ENCODE assay signal across 1 cellular context in the genomic region with DNA sequence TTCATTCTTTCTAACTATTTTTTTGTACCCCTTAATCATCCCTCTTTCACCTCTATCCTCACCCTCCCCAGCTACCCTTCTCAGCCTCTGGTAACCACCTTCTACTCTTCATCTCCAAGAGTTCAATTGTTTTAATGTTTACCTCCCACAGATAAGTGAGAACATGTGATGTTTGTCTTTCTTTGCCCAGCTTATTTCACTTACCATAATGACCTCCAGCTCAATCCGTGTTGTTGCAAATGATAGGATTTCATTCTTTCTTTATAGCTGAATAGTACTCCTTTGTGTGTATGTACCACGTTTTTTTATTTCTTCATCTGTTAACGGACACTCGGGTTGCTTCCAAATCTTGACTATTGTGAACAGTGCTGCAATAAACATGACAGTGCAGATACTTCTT.
A peak's percentile ranks its signal among the peaks of the same experiment; 100 is the strongest.
TF ChIP-seq lines count a peak whose summit lies in the region.

No MANE protein-coding gene starts in this region.

TF ChIP-seq in HepG2, 621 proteins besides CTCF, POLR2A, EP300 and RAD21:
- TF ChIP-seq GATAD2A (CRISPR knock-in tag; IDR thresholded peaks at IDR 0.05) (peak; percentile 51; the same call in 1 of the 2 replicates), FOXA3 (CRISPR knock-in tag; IDR thresholded peaks at IDR 0.05) (peak; percentile 58), NBN (conservative IDR thresholded peaks at IDR 0.05) (no peak), ZBTB3 (CRISPR knock-in tag; IDR thresholded peaks at IDR 0.05; ENCODE audit: borderline replicate concordance, low read depth) (no peak), ZNF446 (CRISPR knock-in tag; IDR thresholded peaks at IDR 0.05) (no peak), SIX1 (CRISPR knock-in tag; IDR thresholded peaks at IDR 0.05; ENCODE audit: borderline replicate concordance) (no peak), JDP2 (CRISPR knock-in tag; IDR thresholded peaks at IDR 0.05; ENCODE audit: borderline replicate concordance) (no peak), SOX5 (CRISPR knock-in tag; IDR thresholded peaks at IDR 0.05; ENCODE audit: borderline replicate concordance) (peak; percentile 72; the same call in 1 of the 2 replicates), ZNF841 (CRISPR knock-in tag; IDR thresholded peaks at IDR 0.05; ENCODE audit: borderline replicate concordance) (no peak), MBD4 (IDR thresholded peaks at IDR 0.05; ENCODE audit: borderline replicate concordance, low read length) (no peak), SOX13 (IDR thresholded peaks at IDR 0.05) (no peak), SOX13 (CRISPR knock-in tag; conservative IDR thresholded peaks at IDR 0.05 in 1 of 2, IDR thresholded peaks at IDR 0.05 in 1 of 2) (peak in 1 of 2 experiments; percentile 85; a peak in 2 of 4 replicates), AGO1 (IDR thresholded peaks at IDR 0.05; ENCODE audit: low read depth, low read length, poor library complexity, severe bottlenecking) (no peak), ZSCAN12 (CRISPR knock-in tag; IDR thresholded peaks at IDR 0.05) (no peak), ZNF143 (CRISPR knock-in tag; IDR thresholded peaks at IDR 0.05) (no peak), SOX6 (IDR thresholded peaks at IDR 0.05) (no peak), SOX6 (CRISPR knock-in tag; IDR thresholded peaks at IDR 0.05) (0 out of 2 replicates have a peak, but pooled peaks have one; percentile 9), ZNF24 (IDR thresholded peaks at IDR 0.05) (no peak), PAF1 (CRISPR knock-in tag; IDR thresholded peaks at IDR 0.05) (no peak), ZNF33A (CRISPR knock-in tag; IDR thresholded peaks at IDR 0.05; ENCODE audit: borderline replicate concordance) (no peak), FOXA1 (IDR thresholded peaks at IDR 0.05) (no peak), FOXA1 (CRISPR knock-in tag; IDR thresholded peaks at IDR 0.05) (peak; percentile 26; the same call in 1 of the 2 replicates), CHCHD3 (CRISPR knock-in tag; IDR thresholded peaks at IDR 0.05) (no peak), ZFP36L1 (CRISPR knock-in tag; IDR thresholded peaks at IDR 0.05) (no peak), ZNF10 (CRISPR knock-in tag; IDR thresholded peaks at IDR 0.05; ENCODE audit: borderline replicate concordance, low read depth) (no peak), NCOA2 (CRISPR knock-in tag; IDR thresholded peaks at IDR 0.05) (0 out of 2 replicates have a peak, but pooled peaks have one; percentile 35), RARG (CRISPR knock-in tag; IDR thresholded peaks at IDR 0.05; ENCODE audit: low read depth) (no peak), KAT2B (IDR thresholded peaks at IDR 0.05; ENCODE audit: borderline replicate concordance, low read depth, low read length) (no peak), RARA (CRISPR knock-in tag; IDR thresholded peaks at IDR 0.05) (0 out of 2 replicates have a peak, but pooled peaks have one; percentile 15), ARNT2 (CRISPR knock-in tag; IDR thresholded peaks at IDR 0.05; ENCODE audit: low read depth) (no peak), AGO2 (optimal IDR thresholded peaks at IDR 0.05; ENCODE audit: low read depth, low read length) (no peak), YY1 (IDR thresholded peaks at IDR 0.05; ENCODE audit: insufficient read depth, insufficient replicate concordance, low read depth, low read length) (no peak), ZNF510 (CRISPR knock-in tag; IDR thresholded peaks at IDR 0.05; ENCODE audit: low read depth) (no peak), KMT2A (CRISPR knock-in tag; IDR thresholded peaks at IDR 0.05) (no peak), ZNF12 (CRISPR knock-in tag; IDR thresholded peaks at IDR 0.05) (no peak), HMG20A (CRISPR knock-in tag; IDR thresholded peaks at IDR 0.05; ENCODE audit: borderline replicate concordance) (peak; percentile 59; the same call in 1 of the 2 replicates)
- TF ChIP-seq, protein P1, sequence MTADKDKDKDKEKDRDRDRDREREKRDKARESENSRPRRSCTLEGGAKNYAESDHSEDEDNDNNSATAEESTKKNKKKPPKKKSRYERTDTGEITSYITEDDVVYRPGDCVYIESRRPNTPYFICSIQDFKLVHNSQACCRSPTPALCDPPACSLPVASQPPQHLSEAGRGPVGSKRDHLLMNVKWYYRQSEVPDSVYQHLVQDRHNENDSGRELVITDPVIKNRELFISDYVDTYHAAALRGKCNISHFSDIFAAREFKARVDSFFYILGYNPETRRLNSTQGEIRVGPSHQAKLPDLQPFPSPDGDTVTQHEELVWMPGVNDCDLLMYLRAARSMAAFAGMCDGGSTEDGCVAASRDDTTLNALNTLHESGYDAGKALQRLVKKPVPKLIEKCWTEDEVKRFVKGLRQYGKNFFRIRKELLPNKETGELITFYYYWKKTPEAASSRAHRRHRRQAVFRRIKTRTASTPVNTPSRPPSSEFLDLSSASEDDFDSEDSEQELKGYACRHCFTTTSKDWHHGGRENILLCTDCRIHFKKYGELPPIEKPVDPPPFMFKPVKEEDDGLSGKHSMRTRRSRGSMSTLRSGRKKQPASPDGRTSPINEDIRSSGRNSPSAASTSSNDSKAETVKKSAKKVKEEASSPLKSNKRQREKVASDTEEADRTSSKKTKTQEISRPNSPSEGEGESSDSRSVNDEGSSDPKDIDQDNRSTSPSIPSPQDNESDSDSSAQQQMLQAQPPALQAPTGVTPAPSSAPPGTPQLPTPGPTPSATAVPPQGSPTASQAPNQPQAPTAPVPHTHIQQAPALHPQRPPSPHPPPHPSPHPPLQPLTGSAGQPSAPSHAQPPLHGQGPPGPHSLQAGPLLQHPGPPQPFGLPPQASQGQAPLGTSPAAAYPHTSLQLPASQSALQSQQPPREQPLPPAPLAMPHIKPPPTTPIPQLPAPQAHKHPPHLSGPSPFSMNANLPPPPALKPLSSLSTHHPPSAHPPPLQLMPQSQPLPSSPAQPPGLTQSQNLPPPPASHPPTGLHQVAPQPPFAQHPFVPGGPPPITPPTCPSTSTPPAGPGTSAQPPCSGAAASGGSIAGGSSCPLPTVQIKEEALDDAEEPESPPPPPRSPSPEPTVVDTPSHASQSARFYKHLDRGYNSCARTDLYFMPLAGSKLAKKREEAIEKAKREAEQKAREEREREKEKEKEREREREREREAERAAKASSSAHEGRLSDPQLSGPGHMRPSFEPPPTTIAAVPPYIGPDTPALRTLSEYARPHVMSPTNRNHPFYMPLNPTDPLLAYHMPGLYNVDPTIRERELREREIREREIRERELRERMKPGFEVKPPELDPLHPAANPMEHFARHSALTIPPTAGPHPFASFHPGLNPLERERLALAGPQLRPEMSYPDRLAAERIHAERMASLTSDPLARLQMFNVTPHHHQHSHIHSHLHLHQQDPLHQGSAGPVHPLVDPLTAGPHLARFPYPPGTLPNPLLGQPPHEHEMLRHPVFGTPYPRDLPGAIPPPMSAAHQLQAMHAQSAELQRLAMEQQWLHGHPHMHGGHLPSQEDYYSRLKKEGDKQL (CRISPR knock-in tag; IDR thresholded peaks at IDR 0.05; ENCODE audit: low read depth): no peak
- TF ChIP-seq, protein P2, sequence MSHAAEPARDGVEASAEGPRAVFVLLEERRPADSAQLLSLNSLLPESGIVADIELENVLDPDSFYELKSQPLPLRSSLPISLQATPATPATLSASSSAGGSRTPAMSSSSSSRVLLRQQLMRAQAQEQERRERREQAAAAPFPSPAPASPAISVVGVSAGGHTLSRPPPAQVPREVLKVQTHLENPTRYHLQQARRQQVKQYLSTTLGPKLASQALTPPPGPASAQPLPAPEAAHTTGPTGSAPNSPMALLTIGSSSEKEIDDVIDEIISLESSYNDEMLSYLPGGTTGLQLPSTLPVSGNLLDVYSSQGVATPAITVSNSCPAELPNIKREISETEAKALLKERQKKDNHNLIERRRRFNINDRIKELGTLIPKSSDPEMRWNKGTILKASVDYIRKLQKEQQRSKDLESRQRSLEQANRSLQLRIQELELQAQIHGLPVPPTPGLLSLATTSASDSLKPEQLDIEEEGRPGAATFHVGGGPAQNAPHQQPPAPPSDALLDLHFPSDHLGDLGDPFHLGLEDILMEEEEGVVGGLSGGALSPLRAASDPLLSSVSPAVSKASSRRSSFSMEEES (CRISPR knock-in tag; IDR thresholded peaks at IDR 0.05): peak; percentile 48; the same call in 1 of the 2 replicates
- TF ChIP-seq, protein P3, sequence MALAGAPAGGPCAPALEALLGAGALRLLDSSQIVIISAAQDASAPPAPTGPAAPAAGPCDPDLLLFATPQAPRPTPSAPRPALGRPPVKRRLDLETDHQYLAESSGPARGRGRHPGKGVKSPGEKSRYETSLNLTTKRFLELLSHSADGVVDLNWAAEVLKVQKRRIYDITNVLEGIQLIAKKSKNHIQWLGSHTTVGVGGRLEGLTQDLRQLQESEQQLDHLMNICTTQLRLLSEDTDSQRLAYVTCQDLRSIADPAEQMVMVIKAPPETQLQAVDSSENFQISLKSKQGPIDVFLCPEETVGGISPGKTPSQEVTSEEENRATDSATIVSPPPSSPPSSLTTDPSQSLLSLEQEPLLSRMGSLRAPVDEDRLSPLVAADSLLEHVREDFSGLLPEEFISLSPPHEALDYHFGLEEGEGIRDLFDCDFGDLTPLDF (CRISPR knock-in tag; IDR thresholded peaks at IDR 0.05): no peak
- TF ChIP-seq, protein P4, sequence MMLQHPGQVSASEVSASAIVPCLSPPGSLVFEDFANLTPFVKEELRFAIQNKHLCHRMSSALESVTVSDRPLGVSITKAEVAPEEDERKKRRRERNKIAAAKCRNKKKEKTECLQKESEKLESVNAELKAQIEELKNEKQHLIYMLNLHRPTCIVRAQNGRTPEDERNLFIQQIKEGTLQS (CRISPR knock-in tag; IDR thresholded peaks at IDR 0.05): no peak
- TF ChIP-seq, protein P5, sequence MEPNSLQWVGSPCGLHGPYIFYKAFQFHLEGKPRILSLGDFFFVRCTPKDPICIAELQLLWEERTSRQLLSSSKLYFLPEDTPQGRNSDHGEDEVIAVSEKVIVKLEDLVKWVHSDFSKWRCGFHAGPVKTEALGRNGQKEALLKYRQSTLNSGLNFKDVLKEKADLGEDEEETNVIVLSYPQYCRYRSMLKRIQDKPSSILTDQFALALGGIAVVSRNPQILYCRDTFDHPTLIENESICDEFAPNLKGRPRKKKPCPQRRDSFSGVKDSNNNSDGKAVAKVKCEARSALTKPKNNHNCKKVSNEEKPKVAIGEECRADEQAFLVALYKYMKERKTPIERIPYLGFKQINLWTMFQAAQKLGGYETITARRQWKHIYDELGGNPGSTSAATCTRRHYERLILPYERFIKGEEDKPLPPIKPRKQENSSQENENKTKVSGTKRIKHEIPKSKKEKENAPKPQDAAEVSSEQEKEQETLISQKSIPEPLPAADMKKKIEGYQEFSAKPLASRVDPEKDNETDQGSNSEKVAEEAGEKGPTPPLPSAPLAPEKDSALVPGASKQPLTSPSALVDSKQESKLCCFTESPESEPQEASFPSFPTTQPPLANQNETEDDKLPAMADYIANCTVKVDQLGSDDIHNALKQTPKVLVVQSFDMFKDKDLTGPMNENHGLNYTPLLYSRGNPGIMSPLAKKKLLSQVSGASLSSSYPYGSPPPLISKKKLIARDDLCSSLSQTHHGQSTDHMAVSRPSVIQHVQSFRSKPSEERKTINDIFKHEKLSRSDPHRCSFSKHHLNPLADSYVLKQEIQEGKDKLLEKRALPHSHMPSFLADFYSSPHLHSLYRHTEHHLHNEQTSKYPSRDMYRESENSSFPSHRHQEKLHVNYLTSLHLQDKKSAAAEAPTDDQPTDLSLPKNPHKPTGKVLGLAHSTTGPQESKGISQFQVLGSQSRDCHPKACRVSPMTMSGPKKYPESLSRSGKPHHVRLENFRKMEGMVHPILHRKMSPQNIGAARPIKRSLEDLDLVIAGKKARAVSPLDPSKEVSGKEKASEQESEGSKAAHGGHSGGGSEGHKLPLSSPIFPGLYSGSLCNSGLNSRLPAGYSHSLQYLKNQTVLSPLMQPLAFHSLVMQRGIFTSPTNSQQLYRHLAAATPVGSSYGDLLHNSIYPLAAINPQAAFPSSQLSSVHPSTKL (CRISPR knock-in tag; IDR thresholded peaks at IDR 0.05): peak; percentile 48; the same call in 1 of the 2 replicates
